Comparison of ENCODE assay signal across 1 cellular context in the genomic region with DNA sequence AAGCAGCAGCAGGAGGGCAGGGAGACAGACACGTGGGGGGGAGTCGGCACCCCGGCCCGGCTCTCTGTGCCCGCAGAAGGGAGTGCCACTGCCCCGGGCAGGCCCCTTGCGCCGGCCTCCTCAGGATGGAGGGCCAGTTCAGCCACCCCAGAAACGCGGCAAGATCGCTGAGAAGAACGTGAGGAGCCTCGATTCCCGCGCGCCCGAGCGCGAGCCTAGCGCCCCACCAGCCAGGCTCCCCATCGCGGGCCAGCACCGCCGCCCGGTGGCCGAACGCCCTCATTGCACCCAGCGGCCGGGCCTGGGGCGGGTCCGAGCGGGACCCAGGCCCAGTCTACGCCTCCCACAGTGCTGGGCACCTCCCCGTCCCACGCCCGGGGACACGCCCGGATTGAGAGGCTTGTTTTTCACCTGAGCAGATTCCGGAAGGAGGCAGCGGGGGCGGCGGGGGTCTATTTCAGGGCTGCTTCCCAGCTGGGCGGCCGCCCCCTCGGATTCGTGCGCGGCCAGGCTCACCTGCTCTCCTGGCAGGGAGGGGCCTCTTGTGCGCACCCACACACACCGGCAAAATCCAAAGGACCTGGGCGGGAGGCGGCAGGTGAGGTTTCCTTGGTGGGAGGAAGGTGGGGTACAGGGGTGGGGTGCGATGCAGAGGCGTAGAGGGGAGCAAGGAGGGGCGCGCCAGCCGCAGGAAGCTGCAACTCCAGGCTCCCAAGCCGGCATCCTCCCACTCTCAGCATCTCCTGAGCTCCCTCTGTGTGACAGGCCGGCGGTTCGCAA.
TF ChIP-seq lines count a peak whose summit lies in the region.

No MANE protein-coding gene starts in this region.

TF ChIP-seq in A549, 52 proteins besides CTCF, POLR2A, EP300 and RAD21 (continued from another document):
- TF ChIP-seq, protein P1, sequence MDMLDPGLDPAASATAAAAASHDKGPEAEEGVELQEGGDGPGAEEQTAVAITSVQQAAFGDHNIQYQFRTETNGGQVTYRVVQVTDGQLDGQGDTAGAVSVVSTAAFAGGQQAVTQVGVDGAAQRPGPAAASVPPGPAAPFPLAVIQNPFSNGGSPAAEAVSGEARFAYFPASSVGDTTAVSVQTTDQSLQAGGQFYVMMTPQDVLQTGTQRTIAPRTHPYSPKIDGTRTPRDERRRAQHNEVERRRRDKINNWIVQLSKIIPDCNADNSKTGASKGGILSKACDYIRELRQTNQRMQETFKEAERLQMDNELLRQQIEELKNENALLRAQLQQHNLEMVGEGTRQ (IDR thresholded peaks at IDR 0.05), result no peak
- TF ChIP-seq CHD4 (IDR thresholded peaks at IDR 0.05; ENCODE audit: borderline replicate concordance) (no peak), GATA3 (IDR thresholded peaks at IDR 0.05; ENCODE audit: borderline replicate concordance) (no peak), KDM1A (IDR thresholded peaks at IDR 0.05; ENCODE audit: low read depth) (no peak), HEYL (CRISPR knock-in tag; IDR thresholded peaks at IDR 0.05) (no peak), FOSL2 (IDR thresholded peaks at IDR 0.05) (no peak), FOSL2 (CRISPR knock-in tag; IDR thresholded peaks at IDR 0.05) (no peak), SMC3 (IDR thresholded peaks at IDR 0.05) (peak; percentile 82), CBX8 (IDR thresholded peaks at IDR 0.05) (no peak), JUNB (IDR thresholded peaks at IDR 0.05) (no peak), KDM5A (IDR thresholded peaks at IDR 0.05) (peak; percentile 71), TP53 (CRISPR knock-in tag; IDR thresholded peaks at IDR 0.05) (no peak), JUN (IDR thresholded peaks at IDR 0.05) (no peak), NFE2L2 (conservative IDR thresholded peaks at IDR 0.05; ENCODE audit: low read length) (no peak), RNF2 (IDR thresholded peaks at IDR 0.05; ENCODE audit: borderline replicate concordance, low read depth) (no peak)
- TF ChIP-seq, protein P2, sequence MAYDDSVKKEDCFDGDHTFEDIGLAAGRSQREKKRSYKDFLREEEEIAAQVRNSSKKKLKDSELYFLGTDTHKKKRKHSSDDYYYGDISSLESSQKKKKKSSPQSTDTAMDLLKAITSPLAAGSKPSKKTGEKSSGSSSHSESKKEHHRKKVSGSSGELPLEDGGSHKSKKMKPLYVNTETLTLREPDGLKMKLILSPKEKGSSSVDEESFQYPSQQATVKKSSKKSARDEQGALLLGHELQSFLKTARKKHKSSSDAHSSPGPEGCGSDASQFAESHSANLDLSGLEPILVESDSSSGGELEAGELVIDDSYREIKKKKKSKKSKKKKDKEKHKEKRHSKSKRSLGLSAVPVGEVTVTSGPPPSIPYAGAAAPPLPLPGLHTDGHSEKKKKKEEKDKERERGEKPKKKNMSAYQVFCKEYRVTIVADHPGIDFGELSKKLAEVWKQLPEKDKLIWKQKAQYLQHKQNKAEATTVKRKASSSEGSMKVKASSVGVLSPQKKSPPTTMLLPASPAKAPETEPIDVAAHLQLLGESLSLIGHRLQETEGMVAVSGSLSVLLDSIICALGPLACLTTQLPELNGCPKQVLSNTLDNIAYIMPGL (CRISPR knock-in tag; IDR thresholded peaks at IDR 0.05; ENCODE audit: borderline replicate concordance), result no peak
- TF ChIP-seq, protein P3, sequence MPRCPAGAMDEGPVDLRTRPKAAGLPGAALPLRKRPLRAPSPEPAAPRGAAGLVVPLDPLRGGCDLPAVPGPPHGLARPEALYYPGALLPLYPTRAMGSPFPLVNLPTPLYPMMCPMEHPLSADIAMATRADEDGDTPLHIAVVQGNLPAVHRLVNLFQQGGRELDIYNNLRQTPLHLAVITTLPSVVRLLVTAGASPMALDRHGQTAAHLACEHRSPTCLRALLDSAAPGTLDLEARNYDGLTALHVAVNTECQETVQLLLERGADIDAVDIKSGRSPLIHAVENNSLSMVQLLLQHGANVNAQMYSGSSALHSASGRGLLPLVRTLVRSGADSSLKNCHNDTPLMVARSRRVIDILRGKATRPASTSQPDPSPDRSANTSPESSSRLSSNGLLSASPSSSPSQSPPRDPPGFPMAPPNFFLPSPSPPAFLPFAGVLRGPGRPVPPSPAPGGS (IDR thresholded peaks at IDR 0.05), result no peak
- TF ChIP-seq, protein P4, sequence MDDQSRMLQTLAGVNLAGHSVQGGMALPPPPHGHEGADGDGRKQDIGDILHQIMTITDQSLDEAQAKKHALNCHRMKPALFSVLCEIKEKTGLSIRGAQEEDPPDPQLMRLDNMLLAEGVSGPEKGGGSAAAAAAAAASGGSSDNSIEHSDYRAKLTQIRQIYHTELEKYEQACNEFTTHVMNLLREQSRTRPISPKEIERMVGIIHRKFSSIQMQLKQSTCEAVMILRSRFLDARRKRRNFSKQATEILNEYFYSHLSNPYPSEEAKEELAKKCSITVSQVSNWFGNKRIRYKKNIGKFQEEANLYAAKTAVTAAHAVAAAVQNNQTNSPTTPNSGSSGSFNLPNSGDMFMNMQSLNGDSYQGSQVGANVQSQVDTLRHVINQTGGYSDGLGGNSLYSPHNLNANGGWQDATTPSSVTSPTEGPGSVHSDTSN (IDR thresholded peaks at IDR 0.05), result no peak
- TF ChIP-seq, protein P5, sequence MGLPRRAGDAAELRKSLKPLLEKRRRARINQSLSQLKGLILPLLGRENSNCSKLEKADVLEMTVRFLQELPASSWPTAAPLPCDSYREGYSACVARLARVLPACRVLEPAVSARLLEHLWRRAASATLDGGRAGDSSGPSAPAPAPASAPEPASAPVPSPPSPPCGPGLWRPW (IDR thresholded peaks at IDR 0.05), result no peak
- TF ChIP-seq, protein P6, sequence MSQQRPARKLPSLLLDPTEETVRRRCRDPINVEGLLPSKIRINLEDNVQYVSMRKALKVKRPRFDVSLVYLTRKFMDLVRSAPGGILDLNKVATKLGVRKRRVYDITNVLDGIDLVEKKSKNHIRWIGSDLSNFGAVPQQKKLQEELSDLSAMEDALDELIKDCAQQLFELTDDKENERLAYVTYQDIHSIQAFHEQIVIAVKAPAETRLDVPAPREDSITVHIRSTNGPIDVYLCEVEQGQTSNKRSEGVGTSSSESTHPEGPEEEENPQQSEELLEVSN (IDR thresholded peaks at IDR 0.05; ENCODE audit: borderline replicate concordance, low read depth), result peak; percentile 87
TF ChIP-seq in A549: peak in this region for 4.
